ENCODE assay signal across 28 cellular contexts in genomic region chr6:168072266-168072665, GRCh38. TPM values are rescaled to one million over a fixed set of nuclear protein-coding genes. Genes with fewer than 3 reads are reported as not detected.
"Had no signal": no experiment of that assay in that cellular context is flagged by ENCODE, and none has a peak within 500 bp of the region (broad histone marks: within the 10 kb centered on the region; RNA-seq: fewer than 3 reads in every experiment).

No MANE protein-coding gene starts in this region.

- H3K9me3 ChIP-seq: body of pancreas, esophagus muscularis mucosa, gastrocnemius medialis, heart left ventricle had no signal

- H3K27me3 ChIP-seq: body of pancreas, gastrocnemius medialis, heart left ventricle had no signal

- H3K27ac ChIP-seq: body of pancreas, esophagus muscularis mucosa, foreskin keratinocyte, gastrocnemius medialis, heart left ventricle, WERI-Rb-1 had no signal

- H3K4me1 ChIP-seq: body of pancreas, esophagus muscularis mucosa, foreskin keratinocyte, gastrocnemius medialis, heart left ventricle had no signal

- H3K4me3 ChIP-seq: body of pancreas, esophagus muscularis mucosa, gastrocnemius medialis, heart left ventricle had no signal

- H3K36me3 ChIP-seq: esophagus muscularis mucosa, gastrocnemius medialis, heart left ventricle, WERI-Rb-1 had no signal

- DNase-seq: activated B cell treated with CpG ODN at 0.5 μM for 24 hours; activated CD4-positive, alpha-beta T cell treated with anti-CD3 and anti-CD28 coated beads for 48 hours; activated CD4-positive, alpha-beta T cell treated with anti-CD3 and anti-CD28 coated beads, Interleukin-2, amount 50 U/mL, for 1 hour; activated CD4-positive, alpha-beta T cell treated with anti-CD3 and anti-CD28 coated beads, Interleukin-2, amount 50 U/mL, for 48 hours; activated CD8-positive, alpha-beta memory T cell treated with anti-CD3 and anti-CD28 coated beads for 24 hours; activated CD8-positive, alpha-beta T cell treated with anti-CD3 and anti-CD28 coated beads for 36 hours; activated effector memory CD4-positive, alpha-beta T cell treated with Interleukin-2 at 50 U/mL for 16 hours; activated gamma-delta T cell treated with Interleukin-2 at 50 U/mL for 16 hours; activated naive CD4-positive, alpha-beta T cell treated with anti-CD3 and anti-CD28 coated beads, Interleukin-2, amount 50 U/mL, for 16 hours; activated naive CD4-positive, alpha-beta T cell treated with Interleukin-2 at 50 U/mL for 16 hours; activated T-cell treated with anti-CD3 and anti-CD28 coated beads, Interleukin-2, amount 50 U/mL, for 4 hours; amygdala; aorta; caudate nucleus; cortex of kidney; dermis blood vessel endothelial cell; effector CD4-positive, alpha-beta T cell; effector memory CD8-positive, alpha-beta T cell; foreskin keratinocyte; gastrocnemius medialis; glutamatergic neuron; heart left ventricle; T-helper 17 cell; T1000; WERI-Rb-1 had no signal

RNA-seq across cellular contexts. Expression of gene FRMD1, which starts 6.7 kb away (rescaled TPM):
- total RNA-seq: activated B cell treated with CpG ODN at 0.5 μM for 24 hours; activated CD8-positive, alpha-beta T cell treated with anti-CD3 and anti-CD28 coated beads for 36 hours; activated T-cell treated with anti-CD3 and anti-CD28 coated beads, Interleukin-2, amount 50 U/mL, for 4 hours; activated T-helper 17 cell treated with anti-CD3 and anti-CD28 coated beads, Interleukin-2, amount 50 U/mL, for 72 hours; body of pancreas; dermis blood vessel endothelial cell; foreskin keratinocyte; T-helper 17 cell had no signal
- polyA plus RNA-seq: foreskin keratinocyte had no signal
